Comparison of ENCODE assay signal across 8 cellular contexts in the genomic region with DNA sequence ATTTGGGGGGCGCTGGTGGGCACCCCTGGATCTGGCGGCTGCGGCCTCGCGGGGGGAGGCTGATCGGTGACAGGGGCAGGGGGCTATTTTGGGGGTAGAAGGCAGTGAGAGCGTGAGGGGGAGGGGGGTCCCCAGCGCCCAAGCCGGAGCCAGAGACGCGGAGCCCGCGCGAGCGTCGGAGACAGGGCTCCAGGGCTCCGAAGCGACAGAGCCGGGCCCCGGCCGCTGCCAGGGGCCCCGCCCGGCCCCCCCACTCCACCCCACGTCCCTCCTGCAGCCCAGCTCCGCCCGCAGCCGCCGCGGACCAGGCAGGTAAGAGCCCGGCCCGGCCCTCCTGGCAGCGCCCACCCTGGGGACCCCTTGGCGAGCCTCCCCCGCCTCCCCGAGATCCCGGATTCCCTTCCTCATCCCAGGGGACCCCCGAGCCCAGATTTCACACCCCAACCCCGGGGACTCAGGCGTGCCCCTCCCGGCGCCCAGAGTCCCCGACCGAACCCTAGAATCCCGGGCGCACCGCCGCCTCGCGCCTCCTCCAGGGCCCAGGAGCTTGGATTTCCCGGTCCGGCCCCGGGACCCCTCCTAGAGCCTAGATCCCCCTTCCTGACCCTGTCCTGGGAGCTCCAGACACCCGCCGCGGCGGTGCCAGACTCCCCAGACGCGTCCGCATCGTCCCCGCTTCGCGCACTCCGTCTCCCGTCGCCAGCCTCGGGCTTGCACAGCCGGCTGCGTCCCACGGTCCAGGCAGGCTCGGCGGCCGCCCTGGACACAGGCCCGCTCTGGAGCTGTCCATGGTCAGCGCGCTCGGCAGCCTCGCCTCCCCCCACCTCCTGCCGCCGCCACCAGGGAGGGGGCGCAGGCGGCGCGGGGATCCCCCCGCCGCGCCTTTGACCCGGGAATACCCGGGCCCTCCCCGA. TPM values are rescaled to one million over a fixed set of nuclear protein-coding genes. Genes with fewer than 3 reads are reported as not detected.
A peak's percentile ranks its signal among the peaks of the same experiment; 100 is the strongest.
DNase-seq lines count a peak whose midpoint lies in the region; ATAC-seq and TF ChIP-seq lines count a peak whose summit lies in the region.

A gene (plus strand): TSS at position 134 of the 914 bp plus-strand sequence. CDS start 8,330 bp downstream, outside the sequence.

- peaks cover 2 to 9% of the 10 kb centered on the region in 2 donors for H3K36me3 Mint-ChIP-seq in CD14-positive monocyte
- H3K36me3 Mint-ChIP-seq in activated T-helper 17 cell treated with anti-CD3 and anti-CD28 coated beads, Interleukin-2, amount 50 U/mL, for 72 hours (ENCODE audit: low read depth): no peaks in the 10 kb centered on the region
- no peaks in the 10 kb centered on the region for H3K36me3 Mint-ChIP-seq in natural killer cell

- peak within 1 kb of the TSS; percentile 80 for H3K4me3 ChIP-seq in fibroblast of the aortic adventitia (ENCODE audit: low read depth, low read length)

- no peak for ATAC-seq in activated T-helper 17 cell treated with anti-CD3 and anti-CD28 coated beads, Interleukin-2, amount 50 U/mL, for 72 hours (replicated peaks)
- ATAC-seq in natural killer cell: no peak
- no peak for ATAC-seq in GM21381 (IDR thresholded peaks at IDR 0.05; ENCODE audit: unreplicated experiment)
- ATAC-seq in HG02571 (IDR thresholded peaks at IDR 0.05; ENCODE audit: unreplicated experiment): no peak

- peaks cover 3 to 20% (median 11%) of the 10 kb centered on the region in 7 donors for H3K9me3 Mint-ChIP-seq in CD14-positive monocyte
- no peaks in the 10 kb centered on the region for H3K9me3 Mint-ChIP-seq in activated T-helper 17 cell treated with anti-CD3 and anti-CD28 coated beads, Interleukin-2, amount 50 U/mL, for 72 hours
- H3K9me3 Mint-ChIP-seq in natural killer cell: no peaks in the 10 kb centered on the region

- H3K27me3 Mint-ChIP-seq in CD14-positive monocyte (ENCODE audit: low read depth in 3 of 3) (peaks cover 31 to 43% (median 35%) of the 10 kb centered on the region in 3 donors), natural killer cell (ENCODE audit: low read depth in 2 of 2) (peaks cover 0 to 8% of the 10 kb centered on the region in 2 donors)
- peaks cover 5% of the 10 kb centered on the region for H3K27me3 Mint-ChIP-seq in activated T-helper 17 cell treated with anti-CD3 and anti-CD28 coated beads, Interleukin-2, amount 50 U/mL, for 72 hours

- no peak for TF ChIP-seq CTCF in CD14-positive monocyte (IDR thresholded peaks at IDR 0.05)
- no peak for TF ChIP-seq CTCF in fibroblast of the aortic adventitia (IDR thresholded peaks at IDR 0.05; ENCODE audit: insufficient read depth, low read length)
- TF ChIP-seq CTCF in natural killer cell (IDR thresholded peaks at IDR 0.05): no peak

- no peak for DNase-seq in CD14-positive monocyte (ENCODE audit: low spot score)
- DNase-seq in HuH-7 (ENCODE audit: low spot score): peak; percentile 64
- DNase-seq in fibroblast of the aortic adventitia (ENCODE audit: low read depth): peak; percentile 46
- DNase-seq in natural killer cell: no peak
- no peak for DNase-seq in AML-193 (lab: John Stamatoyannopoulos, UW)

- H3K4me3 Mint-ChIP-seq in CD14-positive monocyte (peak within 1 kb of the TSS; percentile 75 to 89), natural killer cell (peak within 1 kb of the TSS; percentile 88)
- peak within 1 kb of the TSS; percentile 87 for H3K4me3 Mint-ChIP-seq in activated T-helper 17 cell treated with anti-CD3 and anti-CD28 coated beads, Interleukin-2, amount 50 U/mL, for 72 hours

- peaks cover 38% of the 10 kb centered on the region for H3K4me1 Mint-ChIP-seq in CD14-positive monocyte
- H3K4me1 Mint-ChIP-seq in activated T-helper 17 cell treated with anti-CD3 and anti-CD28 coated beads, Interleukin-2, amount 50 U/mL, for 72 hours: peaks cover 16% of the 10 kb centered on the region
- H3K4me1 Mint-ChIP-seq in natural killer cell: peaks cover 17 to 51% of the 10 kb centered on the region in 2 donors

- intact Hi-C loops in CD14-positive monocyte (cut with micrococcal nuclease) (no loop called here), natural killer cell (cut with micrococcal nuclease) (loop anchor here (1.0 kb wide), 1 partner anchor 9 kb away; no protein-coding TSS in a partner anchor)

- H3K27ac Mint-ChIP-seq in CD14-positive monocyte (peak within 1 kb of the TSS; percentile 80 to 91 (median 85)), natural killer cell (peak within 1 kb of the TSS; percentile 93 to 96)
- H3K27ac Mint-ChIP-seq in activated T-helper 17 cell treated with anti-CD3 and anti-CD28 coated beads, Interleukin-2, amount 50 U/mL, for 72 hours: peak within 1 kb of the TSS; percentile 89

RNA-seq across cellular contexts. Expression of the gene that starts here (rescaled TPM):
- polyA plus RNA-seq in CD14-positive monocyte: not detected
- 1 to 10 TPM; 3.6 to 3.9 TPM for total RNA-seq in activated T-helper 17 cell treated with anti-CD3 and anti-CD28 coated beads, Interleukin-2, amount 50 U/mL, for 72 hours
- 0.99 and 2.4 TPM in 2 replicates for total RNA-seq in fibroblast of the aortic adventitia (ENCODE audit: low replicate concordance)
- total RNA-seq in natural killer cell: 1 to 10 TPM; 5.3 to 5.5 (median 5.3) TPM

Comparison
In these comparisons a context has a peak if more than half of its experiments do, and no peak if none do; other contexts are left out.
1. DNase-seq: peak in HuH-7 (single experiment) and fibroblast of the aortic adventitia (single experiment); none in CD14-positive monocyte (single experiment), natural killer cell (single experiment) and AML-193 (0 of 2).
2. Peak in every context shown above with its lines, with median percentiles within 50 percentile points of each other: H3K27ac Mint-ChIP-seq and H3K4me3 Mint-ChIP-seq.